8 cellular contexts compared by ENCODE assay signal in genomic region chr17:59001158-59001814, GRCh38.
DNase-seq lines count a peak whose midpoint lies in the region; ATAC-seq and TF ChIP-seq lines count a peak whose summit lies in the region.

No MANE protein-coding gene starts in this region.

- peak overlapping the region; percentile 84 for H3K4me3 Mint-ChIP-seq in stimulated activated memory B cell treated with anti-CD40 and anti-IgM and Interleukin-4, amounts not matched to agents 10 μg/mL and 1 μg/mL and 100 μg/mL, for 72 hours

- peak overlapping the region; percentile 57 for H3K4me3 ChIP-seq in choroid plexus epithelial cell (ENCODE audit: low read depth, low read length)

- ATAC-seq in GM19351 (IDR thresholded peaks at IDR 0.05; ENCODE audit: unreplicated experiment) (peak; percentile 98), HG03432 (IDR thresholded peaks at IDR 0.05; ENCODE audit: unreplicated experiment) (peak; percentile 91)
- ATAC-seq in activated CD4-positive, CD25-positive, alpha-beta regulatory T cell treated with anti-CD3 and anti-CD28 coated beads, Interleukin-2, amount 50 U/mL, for 24 hours = peak; percentile 99
- peak; percentile 100 for ATAC-seq in stimulated activated memory B cell treated with anti-CD40 and anti-IgM and Interleukin-4, amounts not matched to agents 10 μg/mL and 1 μg/mL and 100 μg/mL, for 72 hours

- H3K27ac Mint-ChIP-seq in stimulated activated memory B cell treated with anti-CD40 and anti-IgM and Interleukin-4, amounts not matched to agents 10 μg/mL and 1 μg/mL and 100 μg/mL, for 72 hours = peak overlapping the region; percentile 92

- H3K27me3 Mint-ChIP-seq in stimulated activated memory B cell treated with anti-CD40 and anti-IgM and Interleukin-4, amounts not matched to agents 10 μg/mL and 1 μg/mL and 100 μg/mL, for 72 hours = no peaks in the 10 kb centered on the region

- peaks cover 21% of the 10 kb centered on the region for H3K4me1 Mint-ChIP-seq in stimulated activated memory B cell treated with anti-CD40 and anti-IgM and Interleukin-4, amounts not matched to agents 10 μg/mL and 1 μg/mL and 100 μg/mL, for 72 hours

- peaks cover 32% of the 10 kb centered on the region for H3K36me3 Mint-ChIP-seq in stimulated activated memory B cell treated with anti-CD40 and anti-IgM and Interleukin-4, amounts not matched to agents 10 μg/mL and 1 μg/mL and 100 μg/mL, for 72 hours

- TF ChIP-seq CTCF in choroid plexus epithelial cell (conservative IDR thresholded peaks at IDR 0.05; ENCODE audit: low read depth, low read length) = no peak

- no peaks in the 10 kb centered on the region for H3K9me3 Mint-ChIP-seq in stimulated activated memory B cell treated with anti-CD40 and anti-IgM and Interleukin-4, amounts not matched to agents 10 μg/mL and 1 μg/mL and 100 μg/mL, for 72 hours

- peak; percentile 90 for DNase-seq in A172 (ENCODE audit: low spot score)
- peak; percentile 67 for DNase-seq in choroid plexus epithelial cell (ENCODE audit: low read depth)
- peak; percentile 52 for DNase-seq in mucosa of gallbladder (ENCODE audit: low spot score)
- no peak for DNase-seq in middle frontal gyrus (ENCODE audit: extremely low spot score, low spot score)
